Comparison of ENCODE assay signal across 27 cellular contexts in the genomic region with DNA sequence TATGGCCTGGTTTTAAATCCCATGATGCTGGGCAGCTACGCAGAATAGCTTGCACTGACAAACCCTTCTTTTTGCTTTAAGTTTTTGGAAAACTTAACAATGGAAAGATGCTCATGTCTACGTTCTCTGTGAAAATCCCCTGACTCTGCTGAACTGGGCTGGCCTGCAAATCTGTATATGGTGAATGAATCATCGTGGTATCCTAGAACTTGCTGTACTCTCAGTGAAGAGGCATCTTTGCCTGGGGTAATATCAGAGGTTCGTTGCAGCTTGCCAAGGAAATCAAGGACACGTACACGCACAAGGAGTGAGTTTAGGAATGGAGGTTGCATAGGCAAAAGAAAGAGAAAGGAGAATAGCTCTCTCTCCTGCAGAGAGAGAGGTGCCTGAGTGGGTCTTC.
DNase-seq lines count a peak whose midpoint lies in the region; TF ChIP-seq lines count a peak whose summit lies in the region.
"Had no signal": no experiment of that assay in that cellular context is flagged by ENCODE, and none has a peak within 500 bp of the region (broad histone marks: within the 10 kb centered on the region; RNA-seq: fewer than 3 reads in every experiment).

No MANE protein-coding gene starts in this region.

- H3K4me3 ChIP-seq in transverse colon (no peak overlapping the region), thyroid gland (replicated peaks in 1 of 3) (no peak overlapping the region)
- H3K4me3 ChIP-seq: esophagus squamous epithelium, Peyer's patch, right lobe of liver, SJCRH30, stomach had no signal

- TF ChIP-seq POLR2A in transverse colon (IDR thresholded peaks at IDR 0.05) (no peak), thyroid gland (IDR thresholded peaks at IDR 0.05) (no peak)

- no peak overlapping the region for H3K27ac ChIP-seq in transverse colon
- H3K27ac ChIP-seq in thyroid gland: no peak overlapping the region
- H3K27ac ChIP-seq: esophagus squamous epithelium, HL-60, Peyer's patch, right lobe of liver, SJCRH30, stomach had no signal

- no peaks in the 10 kb centered on the region for H3K4me1 ChIP-seq in transverse colon
- H3K4me1 ChIP-seq in thyroid gland: no peaks in the 10 kb centered on the region
- H3K4me1 ChIP-seq: Peyer's patch, right lobe of liver, SJCRH30, stomach had no signal

- no peak for TF ChIP-seq EP300 in transverse colon (IDR thresholded peaks at IDR 0.05; ENCODE audit: low read depth)

- H3K9me3 ChIP-seq in transverse colon (peaks cover 0 to 4% of the 10 kb centered on the region in 2 donors), thyroid gland (no peaks in the 10 kb centered on the region)
- H3K9me3 ChIP-seq: esophagus squamous epithelium, Peyer's patch, right lobe of liver, SJCRH30 had no signal

- TF ChIP-seq CTCF in transverse colon (IDR thresholded peaks at IDR 0.05) (no peak), thyroid gland (IDR thresholded peaks at IDR 0.05) (no peak)

- H3K36me3 ChIP-seq in transverse colon (no peaks in the 10 kb centered on the region), thyroid gland (no peaks in the 10 kb centered on the region)
- H3K36me3 ChIP-seq: esophagus squamous epithelium, Peyer's patch, right lobe of liver, SJCRH30, stomach had no signal

- peak; percentile 9 for DNase-seq in LHCN-M2 (ENCODE audit: low read depth)
- DNase-seq in astrocyte of the hippocampus (ENCODE audit: low read depth, low spot score): peak; percentile 45
- DNase-seq in iris pigment epithelial cell (ENCODE audit: low read depth): peak; percentile 3
- DNase-seq in NCI-H69 (lab: John Stamatoyannopoulos, UW): no peak
- DNase-seq in anterior cingulate cortex (lab: John Stamatoyannopoulos, UW): no peak
- no peak for DNase-seq in transverse colon
- no peak for DNase-seq in thyroid gland
- DNase-seq: activated B cell treated with CpG ODN at 0.5 μM for 24 hours; activated CD4-positive, alpha-beta T cell treated with anti-CD3 and anti-CD28 coated beads, Interleukin-2, amount 10 ng/mL, durations not matched to agents 7 days and 5 days; amygdala; cortex of kidney; effector memory CD4-positive, alpha-beta T cell; esophagus squamous epithelium; foreskin melanocyte; left cardiac atrium; NCI-H1436; NCI-H2107; NCI-H774; Peyer's patch; posterior cingulate gyrus; right lobe of liver; SJCRH30; stimulated activated CD4-positive, alpha-beta T cell treated with anti-CD3 and anti-CD28 coated beads, Interleukin-12 subunit alpha, Interleukin-12 subunit beta, amount 100 ng/mL, for 4 hours; stimulated activated CD4-positive, alpha-beta T cell treated with anti-CD3 and anti-CD28 coated beads, Interleukin-2, amount 100 ng/mL, for 48 hours; stomach; SW 1271 had no signal

- in situ Hi-C loops in transverse colon (cut with MboI; ENCODE audit: low pct_ligation_motif_present in 1 of 4, low pct_unique_long_range_greater_than_20kb in 1 of 4, low sequenced_read_pairs in 3 of 4): no loop called here

- WGBS in transverse colon (ENCODE audit: low coverage in 1 of 2), 2 donors: 78 to 82% methylated on average over 4 to 6 of the region's 6 CpGs
- 88 to 96% methylated on average over 6 of the region's 6 CpGs for WGBS in thyroid gland, 2 donors

- intact Hi-C loops in transverse colon (cut with DNase I; ENCODE audit: low total_unique reads): no loop called here
- intact Hi-C loops in thyroid gland (cut with DNase I): no loop called here

- H3K27me3 ChIP-seq in transverse colon (no peaks in the 10 kb centered on the region), thyroid gland (no peaks in the 10 kb centered on the region)
- H3K27me3 ChIP-seq: Peyer's patch, right lobe of liver, SJCRH30, stomach had no signal

Comparison
In these comparisons a context has a peak if more than half of its experiments do, and no peak if none do; other contexts are left out.
1. DNase-seq: peak in LHCN-M2 (single experiment), astrocyte of the hippocampus (single experiment) and iris pigment epithelial cell (single experiment); none in NCI-H69 (single experiment), anterior cingulate cortex (0 of 58), transverse colon (single experiment) and thyroid gland (0 of 2).